1 cellular context compared by ENCODE assay signal in genomic region chr16:47143677-47144558, GRCh38.
TF ChIP-seq lines count a peak whose summit lies in the region.

Gene NETO2, minus strand, starts transcription at chr16:47143945. Its CDS starts 333 bp downstream, at chr16:47143612.

TF ChIP-seq in A549, 52 proteins besides CTCF, POLR2A, EP300 and RAD21 (continued from another document):
- TF ChIP-seq ELK1 (IDR thresholded peaks at IDR 0.05; ENCODE audit: low read depth, low read length), result no peak
- no peak for TF ChIP-seq CEBPB (IDR thresholded peaks at IDR 0.05)
- TF ChIP-seq PBX3 (IDR thresholded peaks at IDR 0.05), result no peak
- no peak for TF ChIP-seq HES2 (IDR thresholded peaks at IDR 0.05)
- peak in 1 of 2 experiments; percentile 89; a peak in 4 of 5 replicates for TF ChIP-seq JUN (IDR thresholded peaks at IDR 0.05)
- TF ChIP-seq TFCP2L1 (CRISPR knock-in tag; IDR thresholded peaks at IDR 0.05), result no peak
- TF ChIP-seq CBX2 (IDR thresholded peaks at IDR 0.05; ENCODE audit: borderline replicate concordance, low read depth), result no peak
- TF ChIP-seq JUNB (IDR thresholded peaks at IDR 0.05), result no peak
- no peak for TF ChIP-seq POLR2AphosphoS2 (conservative IDR thresholded peaks at IDR 0.05; ENCODE audit: low read length)
